ENCODE assay signal across 8 cellular contexts in the genomic region with DNA sequence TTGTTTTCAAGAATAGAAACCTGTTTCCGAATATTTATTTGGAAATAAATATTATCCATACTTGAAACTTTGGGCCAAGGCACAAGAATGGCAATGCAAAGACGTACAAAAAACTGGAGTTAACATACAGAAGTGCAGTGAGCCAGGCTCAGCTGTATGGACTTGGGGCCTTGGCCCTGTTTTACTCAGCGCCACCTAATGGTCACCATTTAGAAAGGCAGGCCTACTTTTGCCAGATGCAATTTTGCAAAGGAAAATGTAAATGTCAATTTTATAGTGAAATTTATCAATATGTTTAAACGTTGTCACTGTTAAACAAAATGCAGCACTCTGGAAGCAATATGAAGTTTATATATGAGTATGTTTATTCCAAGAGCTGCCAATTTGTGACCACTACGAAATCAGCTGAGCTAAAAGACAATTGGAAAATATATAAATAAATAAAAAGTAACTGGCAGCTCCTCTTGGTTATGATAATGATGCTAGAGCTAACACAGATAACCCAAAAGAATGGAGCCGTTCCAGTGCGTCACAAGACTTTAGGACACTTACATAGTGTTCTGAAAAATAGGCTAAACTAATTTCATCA.
DNase-seq lines count a peak whose midpoint lies in the region; ATAC-seq and TF ChIP-seq lines count a peak whose summit lies in the region.

No MANE protein-coding gene starts in this region.

- CTCF ChIA-PET in activated CD4-positive, alpha-beta T cell treated with anti-CD3 and anti-CD28 coated beads, Interleukin-2, amount 10 ng/mL, durations not matched to agents 7 days and 5 days (lab: Charles Lee) = interaction anchor here (0.9 to 2.2 kb wide), 5 partner anchors 9 to 173 kb away, joined by 3 to 8 read pairs (median 3); no protein-coding TSS in a partner anchor

- H3K36me3 Mint-ChIP-seq in activated CD4-positive, alpha-beta T cell treated with anti-CD3 and anti-CD28 coated beads, Interleukin-2, amount 10 ng/mL, durations not matched to agents 7 days and 5 days (ENCODE audit: low read depth) = peaks cover 27% of the 10 kb centered on the region

- H3K36me3 ChIP-seq in right atrium auricular region (no peaks in the 10 kb centered on the region), testis (ENCODE audit: low read depth, missing control alignments) (no peaks in the 10 kb centered on the region)

- peak; percentile 75 for ATAC-seq in GM21447 (IDR thresholded peaks at IDR 0.05; ENCODE audit: unreplicated experiment)

- intact Hi-C loops in testis (cut with DNase I; ENCODE audit: low total_unique reads) = no loop called here

- TF ChIP-seq CTCF in right atrium auricular region (IDR thresholded peaks at IDR 0.05) (peak; percentile 29 to 63), testis (IDR thresholded peaks at IDR 0.05) (peak in 2 of 3 experiments; percentile 54 to 66)

- peaks cover 13% of the 10 kb centered on the region for H3K4me1 Mint-ChIP-seq in activated CD4-positive, alpha-beta T cell treated with anti-CD3 and anti-CD28 coated beads, Interleukin-2, amount 10 ng/mL, durations not matched to agents 7 days and 5 days

- H3K9me3 ChIP-seq in right atrium auricular region (no peaks in the 10 kb centered on the region), testis (no peaks in the 10 kb centered on the region)

- no peaks in the 10 kb centered on the region for H3K4me1 ChIP-seq in right atrium auricular region
- no peaks in the 10 kb centered on the region for H3K4me1 ChIP-seq in testis

- H3K4me3 Mint-ChIP-seq in activated CD4-positive, alpha-beta T cell treated with anti-CD3 and anti-CD28 coated beads, Interleukin-2, amount 10 ng/mL, durations not matched to agents 7 days and 5 days = no peak overlapping the region

- no peaks in the 10 kb centered on the region for H3K9me3 Mint-ChIP-seq in activated CD4-positive, alpha-beta T cell treated with anti-CD3 and anti-CD28 coated beads, Interleukin-2, amount 10 ng/mL, durations not matched to agents 7 days and 5 days

- peak; percentile 24 for DNase-seq in activated CD8-positive, alpha-beta memory T cell treated with anti-CD3 and anti-CD28 coated beads, Interleukin-2, amount 50 U/mL, for 4 hours
- DNase-seq in activated CD8-positive, alpha-beta memory T cell treated with anti-CD3 and anti-CD28 coated beads for 24 hours = no peak
- DNase-seq in M059J (ENCODE audit: low read depth) (peak; percentile 26), right atrium auricular region (ENCODE audit: low spot score) (no peak), testis (peak; percentile 35), middle frontal gyrus (ENCODE audit: extremely low spot score, low spot score) (no peak)
- peak; percentile 39 for DNase-seq in activated CD4-positive, alpha-beta T cell treated with anti-CD3 and anti-CD28 coated beads, Interleukin-2, amount 10 ng/mL, durations not matched to agents 7 days and 5 days

- POLR2A ChIA-PET in activated CD4-positive, alpha-beta T cell treated with anti-CD3 and anti-CD28 coated beads, Interleukin-2, amount 10 ng/mL, durations not matched to agents 7 days and 5 days (lab: Charles Lee) = no interaction called here

- WGBS in testis, 2 donors = 48 to 51% methylated on average over 7 of the region's 7 CpGs

- H3K4me3 ChIP-seq in right atrium auricular region (no peak overlapping the region), testis (no peak overlapping the region)

- H3K27ac ChIP-seq in right atrium auricular region (no peak overlapping the region), testis (no peak overlapping the region)

- H3K27me3 Mint-ChIP-seq in activated CD4-positive, alpha-beta T cell treated with anti-CD3 and anti-CD28 coated beads, Interleukin-2, amount 10 ng/mL, durations not matched to agents 7 days and 5 days = no peaks in the 10 kb centered on the region

- H3K27me3 ChIP-seq in right atrium auricular region = no peaks in the 10 kb centered on the region
- H3K27me3 ChIP-seq in testis = no peaks in the 10 kb centered on the region

- TF ChIP-seq POLR2A in testis (IDR thresholded peaks at IDR 0.05) = no peak

- peak overlapping the region; percentile 51 for H3K27ac Mint-ChIP-seq in activated CD4-positive, alpha-beta T cell treated with anti-CD3 and anti-CD28 coated beads, Interleukin-2, amount 10 ng/mL, durations not matched to agents 7 days and 5 days

Comparison
In these comparisons a context has a peak if more than half of its experiments do, and no peak if none do; other contexts are left out.
1. DNase-seq: peak in activated CD8-positive, alpha-beta memory T cell treated with anti-CD3 and anti-CD28 coated beads, Interleukin-2, amount 50 U/mL, for 4 hours (single experiment), M059J (single experiment), activated CD4-positive, alpha-beta T cell treated with anti-CD3 and anti-CD28 coated beads, Interleukin-2, amount 10 ng/mL, durations not matched to agents 7 days and 5 days (single experiment) and testis (single experiment); none in activated CD8-positive, alpha-beta memory T cell treated with anti-CD3 and anti-CD28 coated beads for 24 hours (single experiment), right atrium auricular region (single experiment) and middle frontal gyrus (single experiment).